ENCODE assay signal across 9 cellular contexts in the genomic region with DNA sequence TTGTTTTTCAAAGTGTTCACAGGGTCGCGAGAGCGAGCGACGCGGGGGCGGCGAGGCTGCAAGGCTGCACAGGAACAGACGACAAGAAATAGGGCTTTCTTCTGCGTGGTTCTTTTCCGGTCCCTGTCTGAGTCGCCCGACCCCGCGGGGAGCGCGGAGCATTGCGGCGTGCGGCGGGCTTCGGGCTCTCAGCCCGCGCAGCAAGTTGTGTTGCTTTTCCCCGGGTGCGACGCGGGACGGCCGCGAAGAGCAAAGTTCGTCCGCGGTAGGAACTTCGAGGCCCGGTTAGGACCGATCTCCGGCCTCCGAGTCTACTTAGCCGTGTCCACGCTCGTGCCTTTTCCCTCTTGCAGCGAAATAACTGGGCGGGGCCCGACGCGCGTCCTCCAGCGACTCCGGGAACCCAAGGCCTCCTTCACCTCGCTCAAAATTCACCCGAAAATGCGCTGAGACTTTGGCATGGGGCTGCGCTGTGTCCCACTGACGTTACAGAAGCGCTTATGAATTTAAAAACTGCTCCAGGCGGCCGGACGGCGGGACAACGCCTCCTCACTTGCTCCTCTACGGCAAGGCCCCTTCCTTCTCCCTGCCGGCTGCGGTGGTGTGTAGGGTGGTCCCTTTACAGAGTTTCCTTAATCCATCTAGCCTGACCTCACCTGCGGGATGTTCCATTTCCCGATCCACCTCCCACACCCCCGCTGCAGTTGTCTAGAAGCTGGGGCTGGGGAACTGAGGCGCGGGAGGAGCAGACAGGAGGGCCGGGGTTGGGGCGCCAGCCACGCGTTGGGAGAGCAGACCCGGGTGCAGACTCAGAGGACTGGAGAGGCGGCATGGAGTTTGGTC. TPM values are rescaled to one million over a fixed set of nuclear protein-coding genes. Genes with fewer than 3 reads are reported as not detected.
DNase-seq lines count a peak whose midpoint lies in the region; ATAC-seq, FAIRE-seq and TF ChIP-seq lines count a peak whose summit lies in the region.
"Had no signal": no experiment of that assay in that cellular context is flagged by ENCODE, and none has a peak within 500 bp of the region (broad histone marks: within the 10 kb centered on the region; RNA-seq: fewer than 3 reads in every experiment).

No MANE protein-coding gene starts in this region.

- no peak for TF ChIP-seq CTCF in fibroblast of villous mesenchyme (IDR thresholded peaks at IDR 0.05; ENCODE audit: insufficient read depth, low read depth, low read length)

- H3K27ac Mint-ChIP-seq in activated CD8-positive, alpha-beta memory T cell treated with anti-CD3 and anti-CD28 coated beads, Interleukin-2, amount 10 ng/mL, durations not matched to agents 7 days and 5 days, result peak overlapping the region; percentile 40

- peak overlapping the region; percentile 7 for H3K4me3 ChIP-seq in fibroblast of villous mesenchyme (ENCODE audit: low read depth, low read length)

- DNase-seq in GM12892 (ENCODE audit: insufficient read length), result no peak
- peak; percentile 46 for DNase-seq in activated CD8-positive, alpha-beta memory T cell treated with anti-CD3 and anti-CD28 coated beads, Interleukin-2, amount 10 ng/mL, durations not matched to agents 7 days and 5 days
- peak; percentile 3 for DNase-seq in fibroblast of villous mesenchyme (ENCODE audit: low read depth)
- DNase-seq in retina, result peak; percentile 65
- DNase-seq in hypothalamus (lab: John Stamatoyannopoulos, UW), result no peak
- no peak for DNase-seq in NCI-H2081 treated with DMSO at 0.1 percent for 48 hours (lab: John Stamatoyannopoulos, UW)
- no peak for DNase-seq in NCI-H226

- TF ChIP-seq POLR2A in GM12892 (IDR thresholded peaks at IDR 0.05; ENCODE audit: low read depth, low read length), result no peak

- no peaks in the 10 kb centered on the region for H3K9me3 Mint-ChIP-seq in activated CD8-positive, alpha-beta memory T cell treated with anti-CD3 and anti-CD28 coated beads, Interleukin-2, amount 10 ng/mL, durations not matched to agents 7 days and 5 days (ENCODE audit: low read depth)

- ATAC-seq in activated CD8-positive, alpha-beta memory T cell treated with anti-CD3 and anti-CD28 coated beads, Interleukin-2, amount 10 ng/mL, durations not matched to agents 7 days and 5 days, result no peak
- ATAC-seq in GM19452 (IDR thresholded peaks at IDR 0.05; ENCODE audit: unreplicated experiment), result no peak

- H3K4me3 Mint-ChIP-seq in activated CD8-positive, alpha-beta memory T cell treated with anti-CD3 and anti-CD28 coated beads, Interleukin-2, amount 10 ng/mL, durations not matched to agents 7 days and 5 days, result peak overlapping the region; percentile 63

- FAIRE-seq in GM12892 (lab: Jason Lieb, UNC), result peak; percentile 24
- FAIRE-seq: GM18507 had no signal

- CTCF ChIA-PET in activated CD8-positive, alpha-beta memory T cell treated with anti-CD3 and anti-CD28 coated beads, Interleukin-2, amount 10 ng/mL, durations not matched to agents 7 days and 5 days (lab: Charles Lee), result interaction anchor here (1.7 kb wide), 1 partner anchor 19 kb away, joined by 4 read pairs; no protein-coding TSS in a partner anchor

- peaks cover 51% of the 10 kb centered on the region for H3K4me1 Mint-ChIP-seq in activated CD8-positive, alpha-beta memory T cell treated with anti-CD3 and anti-CD28 coated beads, Interleukin-2, amount 10 ng/mL, durations not matched to agents 7 days and 5 days

- H3K27me3 Mint-ChIP-seq in activated CD8-positive, alpha-beta memory T cell treated with anti-CD3 and anti-CD28 coated beads, Interleukin-2, amount 10 ng/mL, durations not matched to agents 7 days and 5 days, result peaks cover 66% of the 10 kb centered on the region

- peaks cover 3% of the 10 kb centered on the region for H3K36me3 Mint-ChIP-seq in activated CD8-positive, alpha-beta memory T cell treated with anti-CD3 and anti-CD28 coated beads, Interleukin-2, amount 10 ng/mL, durations not matched to agents 7 days and 5 days

RNA-seq across cellular contexts. Expression of gene BCL2L11, which starts 1.5 kb away (rescaled TPM):
- 5.5 TPM for polyA plus RNA-seq in GM12892 (2012; ENCODE audit: missing spikeins)
- total RNA-seq in activated CD8-positive, alpha-beta memory T cell treated with anti-CD3 and anti-CD28 coated beads, Interleukin-2, amount 10 ng/mL, durations not matched to agents 7 days and 5 days, result 10 to 100 TPM; 11.9 to 46.8 TPM
- 0.86 and 1.6 TPM in 2 replicates for total RNA-seq in fibroblast of villous mesenchyme

Comparison
In these comparisons a context has a peak if more than half of its experiments do, and no peak if none do; other contexts are left out.
1. DNase-seq: peak in activated CD8-positive, alpha-beta memory T cell treated with anti-CD3 and anti-CD28 coated beads, Interleukin-2, amount 10 ng/mL, durations not matched to agents 7 days and 5 days (single experiment), fibroblast of villous mesenchyme (single experiment) and retina (single experiment); none in GM12892 (single experiment), hypothalamus (0 of 51), NCI-H2081 treated with DMSO at 0.1 percent for 48 hours (single experiment) and NCI-H226 (single experiment).